Comparison of ENCODE assay signal across 1 cellular context in the genomic region with DNA sequence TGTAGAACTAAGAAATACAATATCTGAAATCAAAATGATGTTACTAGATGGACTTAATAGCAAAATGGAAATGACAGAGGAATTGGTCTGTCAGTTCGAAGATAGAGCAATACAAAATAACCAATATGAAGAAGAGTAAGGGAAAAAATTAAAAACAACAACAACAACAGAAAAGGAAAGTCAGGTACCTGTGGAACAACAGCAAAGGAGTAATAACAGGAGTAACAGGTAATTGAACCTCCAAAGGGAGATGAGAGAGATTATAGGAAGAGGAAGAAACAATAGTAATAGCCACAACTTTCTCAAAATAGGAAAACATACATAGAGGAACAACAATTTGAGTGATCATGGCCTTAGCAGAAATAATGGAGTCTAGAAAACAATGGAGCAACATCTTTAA.
TF ChIP-seq lines count a peak whose summit lies in the region.

No MANE protein-coding gene starts in this region.

TF ChIP-seq in GM12878, 131 proteins besides CTCF, POLR2A, EP300 and RAD21:
- no peak for TF ChIP-seq KLF5 (IDR thresholded peaks at IDR 0.05; ENCODE audit: partially characterized antibody)
- no peak for TF ChIP-seq TCF7 (IDR thresholded peaks at IDR 0.05; ENCODE audit: borderline replicate concordance)
- no peak for TF ChIP-seq CHD1 (IDR thresholded peaks at IDR 0.05; ENCODE audit: low read depth, low read length)
- no peak for TF ChIP-seq IKZF2 (IDR thresholded peaks at IDR 0.05)
- no peak for TF ChIP-seq JUND (IDR thresholded peaks at IDR 0.05; ENCODE audit: low read depth, low read length)
- no peak for TF ChIP-seq ESRRA (IDR thresholded peaks at IDR 0.05; ENCODE audit: low read length)
- TF ChIP-seq ZNF384 (IDR thresholded peaks at IDR 0.05; ENCODE audit: borderline replicate concordance, low read depth, low read length), result no peak
- no peak for TF ChIP-seq IKZF1 (conservative IDR thresholded peaks at IDR 0.05)
- no peak for TF ChIP-seq SMAD5 (IDR thresholded peaks at IDR 0.05; ENCODE audit: low read depth)
- no peak for TF ChIP-seq RBBP5 (conservative IDR thresholded peaks at IDR 0.05)
- TF ChIP-seq EED (IDR thresholded peaks at IDR 0.05; ENCODE audit: low read depth), result no peak
- TF ChIP-seq, protein P1, sequence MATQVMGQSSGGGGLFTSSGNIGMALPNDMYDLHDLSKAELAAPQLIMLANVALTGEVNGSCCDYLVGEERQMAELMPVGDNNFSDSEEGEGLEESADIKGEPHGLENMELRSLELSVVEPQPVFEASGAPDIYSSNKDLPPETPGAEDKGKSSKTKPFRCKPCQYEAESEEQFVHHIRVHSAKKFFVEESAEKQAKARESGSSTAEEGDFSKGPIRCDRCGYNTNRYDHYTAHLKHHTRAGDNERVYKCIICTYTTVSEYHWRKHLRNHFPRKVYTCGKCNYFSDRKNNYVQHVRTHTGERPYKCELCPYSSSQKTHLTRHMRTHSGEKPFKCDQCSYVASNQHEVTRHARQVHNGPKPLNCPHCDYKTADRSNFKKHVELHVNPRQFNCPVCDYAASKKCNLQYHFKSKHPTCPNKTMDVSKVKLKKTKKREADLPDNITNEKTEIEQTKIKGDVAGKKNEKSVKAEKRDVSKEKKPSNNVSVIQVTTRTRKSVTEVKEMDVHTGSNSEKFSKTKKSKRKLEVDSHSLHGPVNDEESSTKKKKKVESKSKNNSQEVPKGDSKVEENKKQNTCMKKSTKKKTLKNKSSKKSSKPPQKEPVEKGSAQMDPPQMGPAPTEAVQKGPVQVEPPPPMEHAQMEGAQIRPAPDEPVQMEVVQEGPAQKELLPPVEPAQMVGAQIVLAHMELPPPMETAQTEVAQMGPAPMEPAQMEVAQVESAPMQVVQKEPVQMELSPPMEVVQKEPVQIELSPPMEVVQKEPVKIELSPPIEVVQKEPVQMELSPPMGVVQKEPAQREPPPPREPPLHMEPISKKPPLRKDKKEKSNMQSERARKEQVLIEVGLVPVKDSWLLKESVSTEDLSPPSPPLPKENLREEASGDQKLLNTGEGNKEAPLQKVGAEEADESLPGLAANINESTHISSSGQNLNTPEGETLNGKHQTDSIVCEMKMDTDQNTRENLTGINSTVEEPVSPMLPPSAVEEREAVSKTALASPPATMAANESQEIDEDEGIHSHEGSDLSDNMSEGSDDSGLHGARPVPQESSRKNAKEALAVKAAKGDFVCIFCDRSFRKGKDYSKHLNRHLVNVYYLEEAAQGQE (IDR thresholded peaks at IDR 0.05; ENCODE audit: low read depth, low read length), result no peak
- TF ChIP-seq SREBF1 (IDR thresholded peaks at IDR 0.05; ENCODE audit: low read length), result no peak
- TF ChIP-seq SPI1 (IDR thresholded peaks at IDR 0.05; ENCODE audit: borderline replicate concordance, insufficient read depth, low read depth, low read length), result no peak
